ENCODE assay signal across 9 cellular contexts in genomic region chr6:113690255-113690956, GRCh38.
A peak's percentile ranks its signal among the peaks of the same experiment; 100 is the strongest.
DNase-seq lines count a peak whose midpoint lies in the region; ATAC-seq and TF ChIP-seq lines count a peak whose summit lies in the region.
"Had no signal": no experiment of that assay in that cellular context is flagged by ENCODE, and none has a peak within 500 bp of the region (broad histone marks: within the 10 kb centered on the region; RNA-seq: fewer than 3 reads in every experiment).

No MANE protein-coding gene starts in this region.

- peaks cover 3 to 5% of the 10 kb centered on the region in 2 donors for H3K27me3 Mint-ChIP-seq in T-cell

- no peaks in the 10 kb centered on the region for H4K20me1 ChIP-seq in OCI-LY3 (ENCODE audit: insufficient read depth, low read length)
- H4K20me1 ChIP-seq: BLaER1 had no signal

- no peak overlapping the region for H3K27ac Mint-ChIP-seq in T-cell

- DNase-seq in NCI-H2107 treated with DMSO at 0.1 percent for 48 hours (lab: John Stamatoyannopoulos, UW; ENCODE audit: unreplicated experiment), result peak; percentile 74
- DNase-seq in NCI-H2107 (lab: John Stamatoyannopoulos, UW), result no peak
- peak; percentile 96 for DNase-seq in iris pigment epithelial cell (ENCODE audit: low read depth)
- no peak for DNase-seq in omental fat pad (ENCODE audit: low spot score)
- DNase-seq in iPS-NIHi11 (ENCODE audit: low spot score), result no peak
- no peak for DNase-seq in T-cell

- H3K27me3 ChIP-seq in OCI-LY3 (ENCODE audit: low read depth, low read length), result no peaks in the 10 kb centered on the region
- H3K27me3 ChIP-seq: BLaER1 had no signal

- peak; percentile 85 for ATAC-seq in HG02973 (IDR thresholded peaks at IDR 0.05; ENCODE audit: unreplicated experiment)
- ATAC-seq in omental fat pad (ENCODE audit: low FRiP score), result no peak
- ATAC-seq in T-cell (replicated peaks in 1 of 4), result no peak

- no peaks in the 10 kb centered on the region for H3K36me3 Mint-ChIP-seq in T-cell

- no peak overlapping the region for H2AFZ ChIP-seq in OCI-LY3 (ENCODE audit: low read depth, low read length)

- H3K4me3 Mint-ChIP-seq in T-cell, result no peak overlapping the region

- no peaks in the 10 kb centered on the region for H3K9me3 ChIP-seq in OCI-LY3 (ENCODE audit: insufficient read depth, low read length)
- H3K9me3 ChIP-seq: BLaER1 had no signal

- TF ChIP-seq CTCF in OCI-LY3 (IDR thresholded peaks at IDR 0.05; ENCODE audit: low read depth, low read length), result no peak
- TF ChIP-seq CTCF in omental fat pad (IDR thresholded peaks at IDR 0.05), result no peak

- H3K4me2 ChIP-seq in OCI-LY3 (ENCODE audit: low read length), result peak overlapping the region; percentile 39
- H3K4me2 ChIP-seq: BLaER1 had no signal

- no peak overlapping the region for H3K27ac ChIP-seq in OCI-LY3 (ENCODE audit: low read length)
- H3K27ac ChIP-seq: BLaER1 had no signal

- no peaks in the 10 kb centered on the region for H3K9me3 Mint-ChIP-seq in T-cell

- peaks cover 20% of the 10 kb centered on the region for H3K4me1 ChIP-seq in OCI-LY3 (ENCODE audit: low read length)
- H3K4me1 ChIP-seq: BLaER1 had no signal

- H3K79me2 ChIP-seq in OCI-LY3 (ENCODE audit: low read length), result no peaks in the 10 kb centered on the region

- POLR2A ChIA-PET in T-cell (lab: Charles Lee), result no interaction called here

- H3K9ac ChIP-seq in OCI-LY3 (ENCODE audit: low read length), result no peak overlapping the region
- H3K9ac ChIP-seq: BLaER1 had no signal

- CTCF ChIA-PET in T-cell (lab: Charles Lee), result no interaction called here

- H3K36me3 ChIP-seq in OCI-LY3 (replicated peaks; ENCODE audit: low read depth, low read length), result no peaks in the 10 kb centered on the region
- H3K36me3 ChIP-seq: BLaER1 had no signal

- no peaks in the 10 kb centered on the region for H3K4me1 Mint-ChIP-seq in T-cell

- H3K4me3 ChIP-seq in OCI-LY3 (ENCODE audit: low read length), result no peak overlapping the region
- H3K4me3 ChIP-seq: BLaER1 had no signal

Comparison
In these comparisons a context has a peak if more than half of its experiments do, and no peak if none do; other contexts are left out.
1. DNase-seq: peak in NCI-H2107 treated with DMSO at 0.1 percent for 48 hours (single experiment) and iris pigment epithelial cell (single experiment); none in NCI-H2107 (single experiment), omental fat pad (single experiment), iPS-NIHi11 (single experiment) and T-cell (0 of 34).